Comparison of ENCODE assay signal across 17 cellular contexts in the genomic region with DNA sequence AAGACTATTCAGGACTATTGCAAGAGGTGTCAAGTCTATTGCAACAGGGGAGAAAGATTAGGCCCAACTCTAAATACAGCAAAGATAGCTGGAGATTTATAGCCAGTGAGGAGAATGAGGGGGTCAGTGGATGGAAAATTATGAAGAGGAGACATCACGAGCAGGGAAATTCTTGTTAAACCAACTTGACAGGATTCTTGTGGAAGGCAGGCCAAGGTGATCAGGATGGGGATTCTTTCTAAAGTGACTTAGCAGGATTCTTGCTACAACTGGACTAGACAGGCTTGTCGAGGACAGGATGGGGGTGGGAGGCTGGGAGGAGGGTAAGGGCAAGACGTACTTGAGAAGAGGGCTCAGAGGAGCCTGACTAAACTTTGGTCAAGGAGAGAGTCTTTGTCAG.
A peak's percentile ranks its signal among the peaks of the same experiment; 100 is the strongest.
DNase-seq lines count a peak whose midpoint lies in the region; ATAC-seq, FAIRE-seq and TF ChIP-seq lines count a peak whose summit lies in the region.
"Had no signal": no experiment of that assay in that cellular context is flagged by ENCODE, and none has a peak within 500 bp of the region (broad histone marks: within the 10 kb centered on the region; RNA-seq: fewer than 3 reads in every experiment).

No MANE protein-coding gene starts in this region.

- no peak overlapping the region for H3K27ac ChIP-seq in IMR-90 (ENCODE audit: insufficient read depth, low read length)
- H3K27ac ChIP-seq in thyroid gland = no peak overlapping the region
- H3K27ac ChIP-seq in OCI-LY7 (ENCODE audit: low read depth, low read length, poor library complexity, severe bottlenecking) = no peak overlapping the region
- H3K27ac ChIP-seq in left lung = no peak overlapping the region
- H3K27ac ChIP-seq: A549, C4-2B, HL-60 had no signal

- H3K27me3 ChIP-seq in IMR-90 (ENCODE audit: control insufficient read depth, insufficient read depth, low read length) (no peaks in the 10 kb centered on the region), bronchial epithelial cell (ENCODE audit: control insufficient read depth, insufficient read depth, low read length) (no peaks in the 10 kb centered on the region), thyroid gland (no peaks in the 10 kb centered on the region), left lung (no peaks in the 10 kb centered on the region)
- H3K27me3 ChIP-seq: BE2C had no signal

- no peak for TF ChIP-seq POLR2A in IMR-90 (IDR thresholded peaks at IDR 0.05; ENCODE audit: low read depth, low read length)
- no peak for TF ChIP-seq POLR2A in thyroid gland (IDR thresholded peaks at IDR 0.05)

- no peak overlapping the region for H3K4me3 Mint-ChIP-seq in mesothelial cell of epicardium
- H3K4me3 Mint-ChIP-seq: CD4-positive, alpha-beta memory T cell; HFFc6 had no signal

- H4K5ac ChIP-seq in IMR-90 (ENCODE audit: low read depth, low read length) = no peak overlapping the region

- no peak overlapping the region for H3K14ac ChIP-seq in IMR-90 (replicated peaks; ENCODE audit: low read depth, low read length)

- H3K4me1 ChIP-seq in IMR-90 (ENCODE audit: control insufficient read depth, insufficient read depth, low read length) (no peaks in the 10 kb centered on the region), thyroid gland (no peaks in the 10 kb centered on the region), OCI-LY7 (ENCODE audit: insufficient read depth, low read length, poor library complexity, severe bottlenecking) (no peaks in the 10 kb centered on the region), left lung (no peaks in the 10 kb centered on the region)

- H3K4me2 ChIP-seq in IMR-90 (ENCODE audit: low read depth, low read length) (no peak overlapping the region), OCI-LY7 (ENCODE audit: low read length) (no peak overlapping the region)
- H3K4me2 ChIP-seq: A549 had no signal

- in situ Hi-C loops in IMR-90 (cut with MboI; ENCODE audit: low sequenced_read_pairs) = no loop called here

- H3K9me3 ChIP-seq in IMR-90 (ENCODE audit: control insufficient read depth, insufficient read depth, low read length) = no peaks in the 10 kb centered on the region
- no peaks in the 10 kb centered on the region for H3K9me3 ChIP-seq in thyroid gland
- H3K9me3 ChIP-seq in OCI-LY7 (ENCODE audit: low read length) = no peaks in the 10 kb centered on the region
- H3K9me3 ChIP-seq in left lung = no peaks in the 10 kb centered on the region
- H3K9me3 ChIP-seq: A549, BE2C had no signal

- H3K27ac Mint-ChIP-seq in mesothelial cell of epicardium = peak overlapping the region; percentile 92
- H3K27ac Mint-ChIP-seq: CD4-positive, alpha-beta memory T cell; HFFc6 had no signal

- no peak for FAIRE-seq in bronchial epithelial cell (lab: Jason Lieb, UNC)

- no peak for TF ChIP-seq CTCF in IMR-90 (conservative IDR thresholded peaks at IDR 0.05; ENCODE audit: low read depth, low read length)
- TF ChIP-seq CTCF in bronchial epithelial cell (IDR thresholded peaks at IDR 0.05; ENCODE audit: insufficient read depth, low read length, severe bottlenecking) = no peak
- no peak for TF ChIP-seq CTCF in mesothelial cell of epicardium (IDR thresholded peaks at IDR 0.05; ENCODE audit: unreplicated experiment)
- no peak for TF ChIP-seq CTCF in thyroid gland (IDR thresholded peaks at IDR 0.05)
- no peak for TF ChIP-seq CTCF in OCI-LY7 (conservative IDR thresholded peaks at IDR 0.05; ENCODE audit: low read length)
- TF ChIP-seq CTCF in left lung (IDR thresholded peaks at IDR 0.05) = no peak

- H3K4me1 Mint-ChIP-seq in mesothelial cell of epicardium = peaks cover 56% of the 10 kb centered on the region
- H3K4me1 Mint-ChIP-seq: CD4-positive, alpha-beta memory T cell had no signal

- H3K9ac ChIP-seq in IMR-90 (ENCODE audit: low read depth, low read length) = no peak overlapping the region

- no peaks in the 10 kb centered on the region for H3K79me2 ChIP-seq in OCI-LY7 (ENCODE audit: insufficient read depth, low read depth, low read length)

- H3K18ac ChIP-seq in IMR-90 (ENCODE audit: low read depth, low read length) = no peak overlapping the region

- CTCF ChIA-PET in IMR-90 (lab: Yijun Ruan, JAX) = no interaction called here
- CTCF ChIA-PET in OCI-LY7 (lab: Charles Lee; ENCODE audit: unreplicated experiment) = no interaction called here

- H2BK5ac ChIP-seq in IMR-90 (ENCODE audit: low read depth, low read length, poor library complexity, severe bottlenecking) = no peak overlapping the region

- dilution Hi-C loops in IMR-90 (cut with HindIII; ENCODE audit: low sequenced_read_pairs, unreplicated experiment) = no loop called here

- peaks cover 5% of the 10 kb centered on the region for H3K9me3 Mint-ChIP-seq in mesothelial cell of epicardium
- H3K9me3 Mint-ChIP-seq: CD4-positive, alpha-beta memory T cell; HFFc6 had no signal

- H4K91ac ChIP-seq in IMR-90 (ENCODE audit: insufficient read depth, low read depth, low read length) = no peak overlapping the region

- WGBS in IMR-90 (ENCODE audit: extremely low coverage in 2 of 2, insufficient read length in 1 of 2), 2 experiments = 56% methylated on average over 1 of the region's 3 CpGs; no CpG with 5 or more reads in 1 of the 2 experiments
- 51 to 66% methylated on average over 3 of the region's 3 CpGs for WGBS in thyroid gland, 2 donors

- intact Hi-C loops in IMR-90 (cut with micrococcal nuclease) = no loop called here
- intact Hi-C loops in thyroid gland (cut with DNase I) = no loop called here
- intact Hi-C loops in OCI-LY7 (cut with micrococcal nuclease; ENCODE audit: unreplicated experiment) = no loop called here
- intact Hi-C loops in left lung (cut with DNase I) = no loop called here
- intact Hi-C loops in posterior cingulate gyrus (cut with DNase I) = no loop called here

- H2AFZ ChIP-seq in IMR-90 (replicated peaks; ENCODE audit: low read length, poor library complexity) = no peak overlapping the region
- H2AFZ ChIP-seq in OCI-LY7 (ENCODE audit: low read length) = no peak overlapping the region

- H3K36me3 ChIP-seq in IMR-90 (ENCODE audit: control insufficient read depth, insufficient read depth, low read length) (no peaks in the 10 kb centered on the region), bronchial epithelial cell (ENCODE audit: control insufficient read depth, insufficient read depth, low read length) (no peaks in the 10 kb centered on the region), thyroid gland (no peaks in the 10 kb centered on the region), OCI-LY7 (ENCODE audit: insufficient read depth, low read length) (no peaks in the 10 kb centered on the region), left lung (no peaks in the 10 kb centered on the region)
- H3K36me3 ChIP-seq: BE2C had no signal

- no peak overlapping the region for H4K8ac ChIP-seq in IMR-90 (ENCODE audit: low read depth in 2 of 2, low read length in 2 of 2)

- ATAC-seq in IMR-90 (ENCODE audit: low read depth) = no peak
- ATAC-seq in left lung = no peak
- ATAC-seq: A549 had no signal

- H3K27me3 Mint-ChIP-seq in mesothelial cell of epicardium (ENCODE audit: low read depth) = no peaks in the 10 kb centered on the region
- H3K27me3 Mint-ChIP-seq: CD4-positive, alpha-beta memory T cell had no signal

- H3K56ac ChIP-seq in IMR-90 (ENCODE audit: extremely low read depth, insufficient read depth, low read length) = no peak overlapping the region

- H2AK9ac ChIP-seq in IMR-90 (replicated peaks; ENCODE audit: low read depth, low read length, poor library complexity) = no peak overlapping the region

- H3K79me1 ChIP-seq in IMR-90 (ENCODE audit: low read depth in 1 of 2, low read length in 2 of 2) = no peaks in the 10 kb centered on the region

- no peak for DNase-seq in IMR-90
- DNase-seq in bronchial epithelial cell (ENCODE audit: low read depth) = peak; percentile 18
- no peak for DNase-seq in mesothelial cell of epicardium (ENCODE audit: low spot score in 2 of 2, unreplicated experiment in 2 of 2)
- peak; percentile 21 for DNase-seq in thyroid gland
- DNase-seq in stimulated activated naive CD4-positive, alpha-beta T cell (lab: John Stamatoyannopoulos, UW) = no peak
- DNase-seq in OCI-LY7 (ENCODE audit: low spot score) = no peak
- no peak for DNase-seq in left lung
- DNase-seq in posterior cingulate gyrus = no peak
- DNase-seq: BE2C; CD4-positive, alpha-beta memory T cell; DND-41; GF-D8; HCEC 1CT; HFFc6 had no signal

- H4K20me1 ChIP-seq in IMR-90 (ENCODE audit: insufficient read depth, low read length) = no peaks in the 10 kb centered on the region
- no peaks in the 10 kb centered on the region for H4K20me1 ChIP-seq in OCI-LY7 (ENCODE audit: insufficient read depth, low read length)

- no peak overlapping the region for H3K4me3 ChIP-seq in IMR-90 (ENCODE audit: insufficient read depth, low read depth, low read length)
- no peak overlapping the region for H3K4me3 ChIP-seq in bronchial epithelial cell (ENCODE audit: low read depth, low read length)
- no peak overlapping the region for H3K4me3 ChIP-seq in thyroid gland (replicated peaks in 1 of 3)
- H3K4me3 ChIP-seq in OCI-LY7 (ENCODE audit: low read depth, low read length, poor library complexity, severe bottlenecking) = no peak overlapping the region
- no peak overlapping the region for H3K4me3 ChIP-seq in left lung
- H3K4me3 ChIP-seq: A549 had no signal

- peak overlapping the region; percentile 38; the same call in 1 of the 2 replicates for H2BK120ac ChIP-seq in IMR-90 (ENCODE audit: low read depth, low read length)

- H3K4ac ChIP-seq in IMR-90 (ENCODE audit: low read depth, low read length) = no peak overlapping the region

- BruUV-seq in IMR-90 (replicated peaks; lab: Mats Ljungman, UMichigan) = no TSS peak
- BruUV-seq in OCI-LY7 (replicated peaks; lab: Mats Ljungman, UMichigan) = no TSS peak

- TF ChIP-seq RAD21 in IMR-90 (IDR thresholded peaks at IDR 0.05; ENCODE audit: low read length) = no peak

- H3K23ac ChIP-seq in IMR-90 (ENCODE audit: low read depth, low read length) = no peak overlapping the region

- no peak overlapping the region for H2BK20ac ChIP-seq in IMR-90 (ENCODE audit: low read depth, low read length)

- H2BK15ac ChIP-seq in IMR-90 (ENCODE audit: low read depth, low read length) = no peak overlapping the region

- no peak overlapping the region; the same call in 1 of the 2 replicates for H2AK5ac ChIP-seq in IMR-90 (ENCODE audit: low read depth, low read length)

- no peaks in the 10 kb centered on the region for H3K9me2 ChIP-seq in OCI-LY7 (ENCODE audit: insufficient read depth, low read length)

- POLR2A ChIA-PET in IMR-90 (lab: Charles Lee; ENCODE audit: unreplicated experiment) (no interaction called here), OCI-LY7 (lab: Charles Lee) (interaction anchor here (0.6 to 0.7 kb wide), 2 partner anchors 84 to 188 kb away, joined by 3 read pairs; no protein-coding TSS in a partner anchor)

- H3K9me1 ChIP-seq in IMR-90 (ENCODE audit: insufficient read depth, low read length) = no peaks in the 10 kb centered on the region

- H3K36me3 Mint-ChIP-seq in mesothelial cell of epicardium = no peaks in the 10 kb centered on the region
- H3K36me3 Mint-ChIP-seq: CD4-positive, alpha-beta memory T cell had no signal

TF ChIP-seq in IMR-90, 13 proteins besides CTCF, POLR2A, EP300 and RAD21 (continues in another document):
- TF ChIP-seq NFE2L2 (IDR thresholded peaks at IDR 0.05; ENCODE audit: low read depth, low read length) (no peak), CEBPB (IDR thresholded peaks at IDR 0.05; ENCODE audit: low read depth, low read length) (no peak), RCOR1 (IDR thresholded peaks at IDR 0.05; ENCODE audit: insufficient replicate concordance, low read length) (no peak), SMC3 (IDR thresholded peaks at IDR 0.05; ENCODE audit: low read depth, low read length) (no peak), MAZ (IDR thresholded peaks at IDR 0.05; ENCODE audit: borderline replicate concordance, low read depth, low read length) (no peak)

Comparison
In these comparisons a context has a peak if more than half of its experiments do, and no peak if none do; other contexts are left out.
1. DNase-seq: peak in bronchial epithelial cell (single experiment) and thyroid gland (2 of 2); none in IMR-90 (single experiment), mesothelial cell of epicardium (0 of 2), stimulated activated naive CD4-positive, alpha-beta T cell (0 of 6), OCI-LY7 (single experiment), left lung (0 of 2) and posterior cingulate gyrus (0 of 10).